Comparison of ENCODE assay signal across 1 cellular context in genomic region chr5:132849347-132849746, GRCh38.
TF ChIP-seq lines count a peak whose summit lies in the region.

No MANE protein-coding gene starts in this region.

TF ChIP-seq in HepG2, 621 proteins besides CTCF, POLR2A, EP300 and RAD21 (continued from another document):
- TF ChIP-seq FOXP4 (CRISPR knock-in tag; IDR thresholded peaks at IDR 0.05) (peak; percentile 50), SRY (CRISPR knock-in tag; IDR thresholded peaks at IDR 0.05) (no peak), SAP130 (CRISPR knock-in tag; IDR thresholded peaks at IDR 0.05; ENCODE audit: low read depth) (peak; percentile 24), CEBPB (IDR thresholded peaks at IDR 0.05; ENCODE audit: borderline replicate concordance, low read depth, low read length) (peak; percentile 92), MED13 (CRISPR knock-in tag; IDR thresholded peaks at IDR 0.05) (peak; percentile 59; the same call in 1 of the 2 replicates), ATF7 (IDR thresholded peaks at IDR 0.05) (peak; percentile 72), ATF7 (CRISPR knock-in tag; IDR thresholded peaks at IDR 0.05) (no peak), PRDM15 (CRISPR knock-in tag; IDR thresholded peaks at IDR 0.05) (no peak), TRIM24 (CRISPR knock-in tag; IDR thresholded peaks at IDR 0.05) (no peak), GABPB1 (CRISPR knock-in tag; IDR thresholded peaks at IDR 0.05) (no peak), PCBP1 (IDR thresholded peaks at IDR 0.05; ENCODE audit: borderline replicate concordance, low read depth, low read length) (no peak), TERF1 (CRISPR knock-in tag; IDR thresholded peaks at IDR 0.05) (no peak), ZNF383 (CRISPR knock-in tag; IDR thresholded peaks at IDR 0.05; ENCODE audit: borderline replicate concordance) (no peak), ZNF839 (CRISPR knock-in tag; IDR thresholded peaks at IDR 0.05; ENCODE audit: borderline replicate concordance) (no peak), ZSCAN20 (CRISPR knock-in tag; IDR thresholded peaks at IDR 0.05; ENCODE audit: borderline replicate concordance) (no peak), REXO4 (CRISPR knock-in tag; IDR thresholded peaks at IDR 0.05; ENCODE audit: borderline replicate concordance) (no peak), BRCA1 (CRISPR knock-in tag; IDR thresholded peaks at IDR 0.05) (no peak), ZBTB26 (CRISPR knock-in tag; IDR thresholded peaks at IDR 0.05; ENCODE audit: borderline replicate concordance) (no peak), AKAP8 (CRISPR knock-in tag; IDR thresholded peaks at IDR 0.05) (no peak)
